ENCODE assay signal across 22 cellular contexts in the genomic region with DNA sequence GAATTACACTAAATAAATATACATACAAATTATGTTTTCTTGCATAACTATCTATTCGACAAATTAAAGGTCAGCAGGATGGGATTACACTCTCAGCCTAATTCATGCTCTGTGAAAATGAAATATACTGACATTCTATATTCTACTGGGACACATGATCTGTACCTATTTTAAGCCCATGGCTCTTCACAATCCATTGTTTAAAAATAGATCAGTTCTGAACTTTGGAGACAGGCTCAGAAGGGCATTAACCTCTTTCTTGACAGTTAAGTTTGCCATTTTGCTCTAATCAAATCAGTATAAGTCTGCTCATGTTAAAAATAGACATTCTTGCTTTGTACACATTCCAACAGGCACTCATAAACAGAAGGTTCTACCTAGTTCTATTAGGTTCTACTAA.
"Had no signal": no experiment of that assay in that cellular context is flagged by ENCODE, and none has a peak within 500 bp of the region (broad histone marks: within the 10 kb centered on the region; RNA-seq: fewer than 3 reads in every experiment).

No MANE protein-coding gene starts in this region.

- H3K9me3 ChIP-seq: MG63, SJCRH30, SK-N-SH had no signal

- H3K9ac ChIP-seq: SK-N-SH had no signal

- DNase-seq: activated CD4-positive, alpha-beta memory T cell treated with anti-CD3 and anti-CD28 coated beads for 36 hours; activated CD4-positive, alpha-beta T cell treated with anti-CD3 and anti-CD28 coated beads, Interleukin-2, amount 10 ng/mL, durations not matched to agents 7 days and 5 days; activated CD4-positive, CD25-positive, alpha-beta regulatory T cell; activated CD8-positive, alpha-beta memory T cell treated with anti-CD3 and anti-CD28 coated beads for 24 hours; activated gamma-delta T cell; activated naive CD4-positive, alpha-beta T cell treated with anti-CD3 and anti-CD28 coated beads, Interleukin-2, amount 10 ng/mL, durations not matched to agents 7 days and 5 days; activated naive CD8-positive, alpha-beta T cell treated with anti-CD3 and anti-CD28 coated beads for 36 hours; activated T-cell treated with anti-CD3 and anti-CD28 coated beads, Interleukin-2, amount 50 U/mL, for 4 hours; central memory CD4-positive, alpha-beta T cell; MG63; NCI-H1105; NCI-H1436; NCI-H1694 treated with DMSO at 0.1 percent for 48 hours; NCI-H2029 treated with DMSO at 0.1 percent for 48 hours; NCI-H226; NCI-H510A; NCI-H526 treated with DMSO at 0.1 percent for 48 hours; NCI-H82; SJCRH30; SK-N-SH; T-helper 1 cell had no signal

- H3K36me3 ChIP-seq: MG63, SJCRH30 had no signal

- H3K4me1 ChIP-seq: SJCRH30 had no signal

- H3K27ac ChIP-seq: SJCRH30, VCaP had no signal

- H3K27me3 ChIP-seq: MG63, SJCRH30 had no signal

- H3K4me3 ChIP-seq: MG63, SJCRH30 had no signal

- ATAC-seq: activated T-cell treated with anti-CD3 and anti-CD28 coated beads, Interleukin-2, amount 50 U/mL, for 4 hours had no signal
